Comparison of ENCODE assay signal across 17 cellular contexts in genomic region chr3:10290476-10291138, GRCh38. TPM values are rescaled to one million over a fixed set of nuclear protein-coding genes. Genes with fewer than 3 reads are reported as not detected.
DNase-seq lines count a peak whose midpoint lies in the region; ATAC-seq, FAIRE-seq and TF ChIP-seq lines count a peak whose summit lies in the region.
"Had no signal": no experiment of that assay in that cellular context is flagged by ENCODE, and none has a peak within 500 bp of the region (broad histone marks: within the 10 kb centered on the region; RNA-seq: fewer than 3 reads in every experiment).

No MANE protein-coding gene starts in this region.

- peaks cover 67 to 99% (median 94%) of the 10 kb centered on the region in 10 experiments for H3K4me1 ChIP-seq in BLaER1 treated with 17β-estradiol and CSF1 and Interleukin-3, amounts not matched to agents 10 nM and 100 nM
- H3K4me1 ChIP-seq in neutrophil (ENCODE audit: control insufficient read depth in 1 of 2, insufficient read depth in 1 of 2, low read depth in 1 of 2, low read length in 1 of 2), result peaks cover 36 to 38% of the 10 kb centered on the region in 2 experiments
- peaks cover 0 to 25% (median 2%) of the 10 kb centered on the region in 12 donors for H3K4me1 ChIP-seq in heart left ventricle

- no peaks in the 10 kb centered on the region for H3K27me3 ChIP-seq in BLaER1 treated with 17β-estradiol and CSF1 and Interleukin-3, amounts not matched to agents 10 nM and 100 nM
- H3K27me3 ChIP-seq in neutrophil, result no peaks in the 10 kb centered on the region
- no peaks in the 10 kb centered on the region for H3K27me3 ChIP-seq in heart left ventricle
- H3K27me3 ChIP-seq: MG63 had no signal

- H4K20me1 ChIP-seq in BLaER1 treated with 17β-estradiol and CSF1 and Interleukin-3, amounts not matched to agents 10 nM and 100 nM, result peaks cover 0 to 11% (median 0%) of the 10 kb centered on the region in 11 experiments; a peak in 5 of 22 replicates

- peak overlapping the region in 10 of 11 experiments; percentile 14 to 94 (median 88); a peak in 17 of 22 replicates for H3K27ac ChIP-seq in BLaER1 treated with 17β-estradiol and CSF1 and Interleukin-3, amounts not matched to agents 10 nM and 100 nM
- H3K27ac ChIP-seq in neutrophil (peak overlapping the region; percentile 96), heart left ventricle (no peak overlapping the region)

- no peak for FAIRE-seq in GM12892 (lab: Jason Lieb, UNC)

- intact Hi-C loops in activated B cell treated with CpG ODN at 0.5 μM for 24 hours (cut with micrococcal nuclease) (no loop called here), heart left ventricle (cut with DNase I) (no loop called here)

- CTCF ChIA-PET in activated B cell treated with CpG ODN at 0.5 μM for 24 hours (lab: Charles Lee), result no interaction called here

- 0 out of 22 replicates have a peak, but pooled peaks cover 0 to 6% (median 0%) of the 10 kb centered on the region in 11 experiments for H3K9me3 ChIP-seq in BLaER1 treated with 17β-estradiol and CSF1 and Interleukin-3, amounts not matched to agents 10 nM and 100 nM (replicated peaks in 1 of 11)
- H3K9me3 ChIP-seq in neutrophil (no peaks in the 10 kb centered on the region), heart left ventricle (no peaks in the 10 kb centered on the region)
- H3K9me3 ChIP-seq: MG63 had no signal

- no peaks in the 10 kb centered on the region for H3K27me3 Mint-ChIP-seq in activated B cell treated with CpG ODN at 0.5 μM for 24 hours
- H3K27me3 Mint-ChIP-seq: CD4-positive, CD25-positive, alpha-beta regulatory T cell had no signal

- peak; percentile 31; the same call in 1 of the 2 replicates for TF ChIP-seq POLR2A in GM12892 (IDR thresholded peaks at IDR 0.05; ENCODE audit: low read depth, low read length)
- no peak for TF ChIP-seq POLR2A in heart left ventricle (IDR thresholded peaks at IDR 0.05)

- no peak for ATAC-seq in activated B cell treated with CpG ODN at 0.5 μM for 24 hours (ENCODE audit: low read depth)
- ATAC-seq in heart left ventricle, result no peak

- H3K4me3 ChIP-seq in BLaER1 treated with 17β-estradiol and CSF1 and Interleukin-3, amounts not matched to agents 10 nM and 100 nM, result peak overlapping the region in 2 of 10 experiments; percentile 13 to 65; a peak in 1 of 20 replicates
- H3K4me3 ChIP-seq in neutrophil (ENCODE audit: low read depth in 1 of 2, low read length in 1 of 2), result no peak overlapping the region
- H3K4me3 ChIP-seq in heart left ventricle, result no peak overlapping the region
- H3K4me3 ChIP-seq: MG63 had no signal

- H3K36me3 ChIP-seq in BLaER1 treated with 17β-estradiol and CSF1 and Interleukin-3, amounts not matched to agents 10 nM and 100 nM, result peaks cover 44 to 75% (median 63%) of the 10 kb centered on the region in 11 experiments
- H3K36me3 ChIP-seq in neutrophil (peaks cover 54% of the 10 kb centered on the region), heart left ventricle (peaks cover 0 to 59% (median 37%) of the 10 kb centered on the region in 9 donors)

- peaks cover 36% of the 10 kb centered on the region for H3K36me3 Mint-ChIP-seq in activated B cell treated with CpG ODN at 0.5 μM for 24 hours (ENCODE audit: low read depth)

- TF ChIP-seq CTCF in activated B cell treated with CpG ODN at 0.5 μM for 24 hours (IDR thresholded peaks at IDR 0.05), result no peak
- no peak for TF ChIP-seq CTCF in neutrophil (IDR thresholded peaks at IDR 0.05)
- TF ChIP-seq CTCF in heart left ventricle (IDR thresholded peaks at IDR 0.05), result no peak

- WGBS in heart left ventricle, 4 donors, result 86 to 92% (median 88%) methylated on average over 16 to 17 of the region's 17 CpGs

- H3K9ac ChIP-seq in BLaER1 treated with 17β-estradiol and CSF1 and Interleukin-3, amounts not matched to agents 10 nM and 100 nM, result peak overlapping the region in 10 of 11 experiments; percentile 9 to 84 (median 76); a peak in 12 of 22 replicates

- POLR2A ChIA-PET in activated B cell treated with CpG ODN at 0.5 μM for 24 hours (lab: Charles Lee), result interaction anchor here (0.8 to 1.2 kb wide), 2 partner anchors 25 to 76 kb away, joined by 3 to 7 read pairs; no protein-coding TSS in a partner anchor

- H3K9me3 Mint-ChIP-seq in activated B cell treated with CpG ODN at 0.5 μM for 24 hours, result no peaks in the 10 kb centered on the region
- H3K9me3 Mint-ChIP-seq: CD4-positive, CD25-positive, alpha-beta regulatory T cell had no signal

- H3K4me1 Mint-ChIP-seq in activated B cell treated with CpG ODN at 0.5 μM for 24 hours, result peaks cover 36% of the 10 kb centered on the region

- H3K4me2 ChIP-seq in BLaER1 treated with 17β-estradiol and CSF1 and Interleukin-3, amounts not matched to agents 10 nM and 100 nM, result peak overlapping the region; percentile 82 to 98 (median 91)

- DNase-seq in GM12892 (ENCODE audit: insufficient read length), result no peak
- no peak for DNase-seq in activated B cell treated with CpG ODN at 0.5 μM for 24 hours
- DNase-seq in effector CD4-positive, alpha-beta T cell, result no peak
- DNase-seq in SW 1271 (lab: John Stamatoyannopoulos, UW), result no peak
- DNase-seq in kidney glomerular epithelial cell (lab: John Stamatoyannopoulos, UW), result no peak
- DNase-seq in heart left ventricle, result no peak
- DNase-seq: CD4-positive, CD25-positive, alpha-beta regulatory T cell; Karpas-422; MG63; NCI-H1092; NCI-H345; NK-92 treated with Interleukin-12 subunit alpha and Interleukin-12 subunit beta, amount 100 ng/mL, for 24 hours; OCI-M1; SIG-M5 had no signal

- no peak overlapping the region for H3K4me3 Mint-ChIP-seq in activated B cell treated with CpG ODN at 0.5 μM for 24 hours
- H3K4me3 Mint-ChIP-seq: CD4-positive, CD25-positive, alpha-beta regulatory T cell had no signal

- peak overlapping the region; percentile 47 for H3K27ac Mint-ChIP-seq in activated B cell treated with CpG ODN at 0.5 μM for 24 hours

RNA-seq across cellular contexts. Expression of gene GHRL, which starts 2.1 kb away (rescaled TPM):
- 1.9 TPM for polyA plus RNA-seq in GM12892 (2012; ENCODE audit: missing spikeins)
- total RNA-seq in activated B cell treated with CpG ODN at 0.5 μM for 24 hours (1.4 and 2.8 TPM in 2 replicates), heart left ventricle (1 to 10 TPM in 1 of 9 donors, under 1 TPM in 2, not detected in 6; 0.42 to 2.1 (median 0.75) TPM)
- under 1 TPM; 0.18 to 0.61 TPM for polyA plus RNA-seq in heart left ventricle
- total RNA-seq: RPMI7951 had no signal

RNA-seq across cellular contexts. Expression of gene SEC13, which starts 30.3 kb away (rescaled TPM):
- 76.0 TPM for polyA plus RNA-seq in GM12892 (2012; ENCODE audit: missing spikeins)
- 86.1 and 86.9 TPM in 2 replicates for total RNA-seq in activated B cell treated with CpG ODN at 0.5 μM for 24 hours
- total RNA-seq in heart left ventricle, result 10 to 100 TPM; 49.7 to 73.6 (median 56.9) TPM
- 100 to 1,000 TPM in 1 of 2 donors, 10 to 100 TPM in 1; 49.2 to 164 TPM for polyA plus RNA-seq in heart left ventricle

RNA-seq across cellular contexts. Expression of gene TATDN2, which starts 42.3 kb away (rescaled TPM):
- polyA plus RNA-seq in GM12892 (2012; ENCODE audit: missing spikeins), result 19.4 TPM
- total RNA-seq in activated B cell treated with CpG ODN at 0.5 μM for 24 hours (55.6 and 56.2 TPM in 2 replicates), heart left ventricle (10 to 100 TPM; 10.1 to 26.6 (median 16.8) TPM)
- polyA plus RNA-seq in heart left ventricle, result 10 to 100 TPM in 1 of 2 donors, 1 to 10 TPM in 1; 8.6 to 31.6 TPM

Comparison
In these comparisons a context has a peak if more than half of its experiments do, and no peak if none do; other contexts are left out.
1. H3K27ac ChIP-seq: peak in BLaER1 treated with 17β-estradiol and CSF1 and Interleukin-3, amounts not matched to agents 10 nM and 100 nM (10 of 11) and neutrophil (single experiment); none in heart left ventricle (0 of 12).